ENCODE assay signal across 8 cellular contexts in the genomic region with DNA sequence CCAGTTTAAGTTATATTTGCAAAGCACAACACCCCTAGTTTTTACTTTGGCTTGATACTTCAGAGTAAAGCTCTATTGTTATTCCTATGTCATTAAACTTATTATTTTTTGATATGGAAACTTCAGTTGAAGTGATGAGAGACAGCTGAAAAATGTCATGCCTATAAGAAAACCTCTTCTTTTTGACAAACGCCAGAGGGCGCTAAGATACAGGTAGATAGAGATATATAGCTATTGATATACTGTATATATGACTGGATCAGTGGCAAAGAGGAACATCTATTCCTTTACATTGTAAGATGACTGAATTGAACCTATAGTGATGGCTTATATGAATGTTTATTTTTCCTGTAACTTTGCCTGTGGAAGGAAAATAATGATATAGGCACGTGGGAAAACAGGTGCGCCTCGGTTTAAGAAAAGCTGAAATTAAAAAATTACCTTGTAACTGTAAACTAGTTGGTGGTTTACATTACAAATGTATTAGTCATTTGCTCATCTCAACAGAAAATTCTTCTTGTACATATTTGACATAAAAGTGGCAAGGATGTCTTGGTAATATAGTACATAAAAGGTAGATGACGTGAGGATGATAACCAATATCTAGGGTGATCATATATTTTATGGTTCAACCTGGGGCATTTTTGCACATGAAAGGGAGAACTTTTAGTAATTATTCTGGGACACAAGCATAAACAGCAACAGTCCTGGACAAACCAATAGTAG.
DNase-seq lines count a peak whose midpoint lies in the region; ATAC-seq, FAIRE-seq and TF ChIP-seq lines count a peak whose summit lies in the region.

No MANE protein-coding gene starts in this region.

- no peak for TF ChIP-seq EP300 in tibial nerve (IDR thresholded peaks at IDR 0.05)

- H3K4me3 ChIP-seq in mesendoderm (ENCODE audit: low read length): no peak overlapping the region
- H3K4me3 ChIP-seq in tibial nerve: no peak overlapping the region

- H3K79me2 ChIP-seq in mesendoderm (ENCODE audit: control insufficient read depth, insufficient read depth, low read length): no peaks in the 10 kb centered on the region

- H2BK5ac ChIP-seq in mesendoderm (ENCODE audit: low read length): no peak overlapping the region

- no peak overlapping the region for H2BK15ac ChIP-seq in mesendoderm (replicated peaks; ENCODE audit: low read depth)

- H3K36me3 ChIP-seq in mesendoderm (ENCODE audit: control insufficient read depth, insufficient read depth, low read length): no peaks in the 10 kb centered on the region
- peaks cover 0 to 53% (median 0%) of the 10 kb centered on the region in 3 donors for H3K36me3 ChIP-seq in tibial nerve

- TF ChIP-seq POLR2A in GM12892 (IDR thresholded peaks at IDR 0.05; ENCODE audit: low read depth, low read length) (no peak), tibial nerve (IDR thresholded peaks at IDR 0.05) (no peak)

- H2AK5ac ChIP-seq in mesendoderm (ENCODE audit: low read length): no peak overlapping the region

- DNase-seq in AG08395 (ENCODE audit: low spot score): peak; percentile 51
- peak; percentile 9 for DNase-seq in GM12892 (ENCODE audit: insufficient read length)
- peak; percentile 56 for DNase-seq in NCI-H187 treated with DMSO at 0.1 percent for 48 hours (lab: John Stamatoyannopoulos, UW)
- peak; percentile 82 for DNase-seq in SW480 (ENCODE audit: low spot score)
- DNase-seq in effector CD4-positive, alpha-beta T cell: peak; percentile 46
- DNase-seq in mesendoderm: peak; percentile 83
- no peak for DNase-seq in tibial nerve (ENCODE audit: low spot score in 2 of 2)

- no peak overlapping the region for H4K5ac ChIP-seq in mesendoderm (ENCODE audit: low read length)

- H3K9me3 ChIP-seq in tibial nerve: no peaks in the 10 kb centered on the region

- no peak overlapping the region for H3K4ac ChIP-seq in mesendoderm (ENCODE audit: low read depth, low read length)

- H3K27me3 ChIP-seq in mesendoderm (ENCODE audit: insufficient read depth, low read length, poor library complexity) (no peaks in the 10 kb centered on the region), tibial nerve (no peaks in the 10 kb centered on the region)

- peak; percentile 89 for ATAC-seq in HG02885 (IDR thresholded peaks at IDR 0.05; ENCODE audit: poor library complexity, unreplicated experiment)

- WGBS in mesendoderm (ENCODE audit: extremely low coverage, insufficient coverage, low lambda C conversion rate): no CpG with 5 or more reads among the region's 6 CpGs
- 51 to 56% methylated on average over 6 of the region's 6 CpGs for WGBS in tibial nerve, 2 donors

- no peak overlapping the region for H3K18ac ChIP-seq in mesendoderm (ENCODE audit: low read length)

- no peak overlapping the region for H4K8ac ChIP-seq in mesendoderm (ENCODE audit: low read depth, low read length)

- H3K4me2 ChIP-seq in mesendoderm (ENCODE audit: low read length): no peak overlapping the region

- H2BK120ac ChIP-seq in mesendoderm (ENCODE audit: low read depth, low read length): no peak overlapping the region

- FAIRE-seq in GM12892 (lab: Jason Lieb, UNC): no peak

- H3K79me1 ChIP-seq in mesendoderm (ENCODE audit: low read length): no peaks in the 10 kb centered on the region

- TF ChIP-seq CTCF in tibial nerve (IDR thresholded peaks at IDR 0.05): peak; percentile 45 to 83 (median 69)

- H3K27ac ChIP-seq in mesendoderm (ENCODE audit: low read depth, low read length): no peak overlapping the region
- H3K27ac ChIP-seq in tibial nerve: peak overlapping the region in 3 of 4 donors; percentile 4 to 65 (median 43)

- H3K4me1 ChIP-seq in mesendoderm (ENCODE audit: control insufficient read depth, low read depth, low read length): no peaks in the 10 kb centered on the region
- H3K4me1 ChIP-seq in tibial nerve: peaks cover 0 to 54% (median 10%) of the 10 kb centered on the region in 4 donors

- H3K23ac ChIP-seq in mesendoderm (ENCODE audit: low read length): no peak overlapping the region

- no peak overlapping the region for H3K56ac ChIP-seq in mesendoderm (ENCODE audit: low read length)

- H3K9ac ChIP-seq in mesendoderm (ENCODE audit: low read length): no peak overlapping the region

Comparison
In these comparisons a context has a peak if more than half of its experiments do, and no peak if none do; other contexts are left out.
1. DNase-seq: peak in AG08395 (single experiment), GM12892 (single experiment), NCI-H187 treated with DMSO at 0.1 percent for 48 hours (single experiment), SW480 (single experiment), effector CD4-positive, alpha-beta T cell (single experiment) and mesendoderm (single experiment); none in tibial nerve (0 of 2).